8 cellular contexts compared by ENCODE assay signal in genomic region chr12:122836027-122836921, GRCh38. TPM values are rescaled to one million over a fixed set of nuclear protein-coding genes. Genes with fewer than 3 reads are reported as not detected.
A peak's percentile ranks its signal among the peaks of the same experiment; 100 is the strongest.
DNase-seq lines count a peak whose midpoint lies in the region; ATAC-seq and TF ChIP-seq lines count a peak whose summit lies in the region.

No MANE protein-coding gene starts in this region.

- no peak overlapping the region for H2BK12ac ChIP-seq in mesenchymal stem cell (ENCODE audit: low read length in 2 of 2)

- H2BK5ac ChIP-seq in mesenchymal stem cell (ENCODE audit: low read depth, low read length, poor library complexity, severe bottlenecking) = no peak overlapping the region

- ATAC-seq in GM18502 (IDR thresholded peaks at IDR 0.05; ENCODE audit: poor library complexity, unreplicated experiment) (peak; percentile 55), HG02798 (IDR thresholded peaks at IDR 0.05; ENCODE audit: poor library complexity, unreplicated experiment) (no peak)

- peak overlapping the region; percentile 72 for H3K9ac ChIP-seq in mesenchymal stem cell (ENCODE audit: low read length)
- H3K9ac ChIP-seq in stomach smooth muscle (ENCODE audit: low read length in 2 of 2) = peak overlapping the region; percentile 45 to 62

- no peaks in the 10 kb centered on the region for H3K27me3 ChIP-seq in ACC112 (ENCODE audit: insufficient read depth, low read length)
- H3K27me3 ChIP-seq in mesenchymal stem cell (ENCODE audit: control insufficient read depth in 1 of 2, insufficient read depth in 1 of 2, low read length in 2 of 2) = no peaks in the 10 kb centered on the region
- H3K27me3 ChIP-seq in stomach smooth muscle (ENCODE audit: control insufficient read depth in 1 of 2, insufficient read depth in 2 of 2, low read length in 2 of 2) = no peaks in the 10 kb centered on the region

- H2BK15ac ChIP-seq in mesenchymal stem cell (ENCODE audit: low read depth, poor library complexity, severe bottlenecking) = no peak overlapping the region

- no peak overlapping the region for H3K27ac ChIP-seq in ACC112 (ENCODE audit: low read depth, low read length)
- H3K27ac ChIP-seq in mesenchymal stem cell (ENCODE audit: low read length, poor library complexity, severe bottlenecking) = peak overlapping the region; percentile 36
- H3K27ac ChIP-seq in stomach smooth muscle (ENCODE audit: low read length) = no peak overlapping the region

- H3K4ac ChIP-seq in mesenchymal stem cell (ENCODE audit: low read depth in 1 of 2, low read length in 2 of 2) = peak overlapping the region in 1 of 2 experiments; percentile 52

- no peaks in the 10 kb centered on the region for H3K36me3 ChIP-seq in ACC112 (ENCODE audit: insufficient read depth, low read length)
- peaks cover 0 to 11% of the 10 kb centered on the region in 2 experiments for H3K36me3 ChIP-seq in mesenchymal stem cell (ENCODE audit: control insufficient read depth in 1 of 2, insufficient read depth in 2 of 2, low read depth in 1 of 2, low read length in 2 of 2)
- no peaks in the 10 kb centered on the region for H3K36me3 ChIP-seq in stomach smooth muscle (ENCODE audit: control insufficient read depth in 2 of 2, insufficient read depth in 2 of 2, low read length in 2 of 2)

- peak overlapping the region in 1 of 2 experiments; percentile 82 for H3K18ac ChIP-seq in mesenchymal stem cell (ENCODE audit: low read depth in 1 of 2, low read length in 2 of 2)

- TF ChIP-seq CTCF in LNCaP clone FGC (IDR thresholded peaks at IDR 0.05; ENCODE audit: control insufficient read depth, extremely low read depth, insufficient read depth) = no peak

- H3K23ac ChIP-seq in mesenchymal stem cell (ENCODE audit: low read length in 2 of 2) = no peak overlapping the region

- H2AFZ ChIP-seq in ACC112 (ENCODE audit: low read length, unreplicated experiment) (peak overlapping the region; percentile 54), mesenchymal stem cell (ENCODE audit: low read depth, low read length) (peak overlapping the region; percentile 67)

- no peak overlapping the region for H3K14ac ChIP-seq in mesenchymal stem cell (ENCODE audit: low read length in 2 of 2)

- peak overlapping the region; percentile 83 for H3K4me2 ChIP-seq in mesenchymal stem cell (ENCODE audit: low read length, poor library complexity, severe bottlenecking)

- H3K4me3 ChIP-seq in ACC112 (ENCODE audit: low read depth, low read length) = peak overlapping the region; percentile 78
- peak overlapping the region; percentile 67 for H3K4me3 ChIP-seq in LNCaP clone FGC (ENCODE audit: low read depth, low read length)
- H3K4me3 ChIP-seq in mesenchymal stem cell (ENCODE audit: insufficient read depth in 1 of 2, low read depth in 1 of 2, low read length in 2 of 2) = peak overlapping the region; percentile 84 to 85
- peak overlapping the region; percentile 44 to 75 for H3K4me3 ChIP-seq in stomach smooth muscle (ENCODE audit: low read length in 2 of 2)

- peaks cover 14% of the 10 kb centered on the region for H3K79me1 ChIP-seq in mesenchymal stem cell (replicated peaks; ENCODE audit: low read length, poor library complexity, severe bottlenecking)

- H4K8ac ChIP-seq in mesenchymal stem cell (ENCODE audit: low read length) = peak overlapping the region; percentile 38

- H3K79me2 ChIP-seq in ACC112 (ENCODE audit: control insufficient read depth, insufficient read depth, low read length, unreplicated experiment) = peaks cover 30% of the 10 kb centered on the region

- no peak for DNase-seq in LNCaP clone FGC (ENCODE audit: low read depth)
- DNase-seq in activated CD4-positive, alpha-beta T cell treated with anti-CD3 and anti-CD28 coated beads for 48 hours = peak; percentile 62
- DNase-seq in effector CD8-positive, alpha-beta T cell (lab: John Stamatoyannopoulos, UW) = peak; percentile 36
- peak; percentile 72 for DNase-seq in mesenchymal stem cell

- 2% methylated on average over 41 of the region's 42 CpGs for WGBS in mesenchymal stem cell

- no peak overlapping the region for H4K91ac ChIP-seq in mesenchymal stem cell (ENCODE audit: low read length)

- H3K4me1 ChIP-seq in ACC112 (ENCODE audit: control insufficient read depth, insufficient read depth, low read length, unreplicated experiment) (peaks cover 29% of the 10 kb centered on the region), mesenchymal stem cell (ENCODE audit: control insufficient read depth, insufficient read depth, low read depth, low read length) (peaks cover 24% of the 10 kb centered on the region), stomach smooth muscle (ENCODE audit: control insufficient read depth, insufficient read depth, low read length) (peaks cover 4% of the 10 kb centered on the region)

- H2AK5ac ChIP-seq in mesenchymal stem cell (ENCODE audit: low read length, severe bottlenecking) = no peak overlapping the region

- H2BK120ac ChIP-seq in mesenchymal stem cell (ENCODE audit: low read depth, low read length) = no peak overlapping the region

- no peaks in the 10 kb centered on the region for H3K9me3 ChIP-seq in mesenchymal stem cell (ENCODE audit: control insufficient read depth, low read length)
- no peaks in the 10 kb centered on the region for H3K9me3 ChIP-seq in stomach smooth muscle (ENCODE audit: control insufficient read depth in 2 of 2, low read length in 2 of 2)

RNA-seq across cellular contexts. Expression of gene HIP1R, which starts 1.0 kb away (rescaled TPM):
- 4.6 TPM for polyA plus RNA-seq in mesenchymal stem cell (2013, experiment 1 of 2)
- polyA plus RNA-seq in mesenchymal stem cell (2013, experiment 2 of 2) = 5.0 TPM

RNA-seq across cellular contexts. Expression of gene VPS37B, which starts 59.6 kb away (rescaled TPM):
- 23.0 TPM for polyA plus RNA-seq in mesenchymal stem cell (2013, experiment 1 of 2)
- 23.9 TPM for polyA plus RNA-seq in mesenchymal stem cell (2013, experiment 2 of 2)
